1 cellular context compared by ENCODE assay signal in genomic region chr18:50369672-50370071, GRCh38.
TF ChIP-seq lines count a peak whose summit lies in the region.

No MANE protein-coding gene starts in this region.

TF ChIP-seq in HepG2, 621 proteins besides CTCF, POLR2A, EP300 and RAD21:
- TF ChIP-seq ZNF280D (CRISPR knock-in tag; IDR thresholded peaks at IDR 0.05), result 0 out of 2 replicates have a peak, but pooled peaks have one; percentile 49
- no peak for TF ChIP-seq BRF2 (CRISPR knock-in tag; IDR thresholded peaks at IDR 0.05)
